17 cellular contexts compared by ENCODE assay signal in genomic region chr11:100752371-100753073, GRCh38.
DNase-seq lines count a peak whose midpoint lies in the region; ATAC-seq and TF ChIP-seq lines count a peak whose summit lies in the region.
"Had no signal": no experiment of that assay in that cellular context is flagged by ENCODE, and none has a peak within 500 bp of the region (broad histone marks: within the 10 kb centered on the region; RNA-seq: fewer than 3 reads in every experiment).

No MANE protein-coding gene starts in this region.

- H3K4me3 ChIP-seq in GM23338 (no peak overlapping the region), SJCRH30 (no peak overlapping the region), mucosa of descending colon (no peak overlapping the region), tibial artery (no peak overlapping the region)
- H3K4me3 ChIP-seq: BLaER1, GM12878 had no signal

- peaks cover 7% of the 10 kb centered on the region for H3K27me3 Mint-ChIP-seq in GM23338 (ENCODE audit: insufficient read depth, low read depth, poor library complexity)
- H3K27me3 Mint-ChIP-seq: activated naive CD8-positive, alpha-beta T cell treated with anti-CD3 and anti-CD28 coated beads, Interleukin-2, amount 50 U/mL, for 24 hours had no signal

- H3K27me3 ChIP-seq in GM23338 (ENCODE audit: insufficient read depth) = no peaks in the 10 kb centered on the region
- no peaks in the 10 kb centered on the region for H3K27me3 ChIP-seq in SJCRH30
- no peaks in the 10 kb centered on the region for H3K27me3 ChIP-seq in tibial artery
- H3K27me3 ChIP-seq: BLaER1 had no signal

- H3F3A ChIP-seq in GM23338 (replicated peaks; ENCODE audit: low read depth) = peaks cover 5% of the 10 kb centered on the region; the same call in 1 of the 2 replicates

- H3K4me1 ChIP-seq in GM23338 (ENCODE audit: insufficient read depth) (peaks cover 35% of the 10 kb centered on the region), SJCRH30 (peaks cover 6% of the 10 kb centered on the region; the same call in 1 of the 2 replicates), mucosa of descending colon (ENCODE audit: low read depth) (no peaks in the 10 kb centered on the region), tibial artery (peaks cover 0 to 17% (median 0%) of the 10 kb centered on the region in 4 donors)
- H3K4me1 ChIP-seq: BLaER1 had no signal

- H3K4me1 Mint-ChIP-seq in GM23338 = peaks cover 38% of the 10 kb centered on the region
- H3K4me1 Mint-ChIP-seq: activated naive CD8-positive, alpha-beta T cell treated with anti-CD3 and anti-CD28 coated beads, Interleukin-2, amount 50 U/mL, for 24 hours had no signal

- no peak overlapping the region for H3K4me3 Mint-ChIP-seq in GM23338
- H3K4me3 Mint-ChIP-seq: activated naive CD8-positive, alpha-beta T cell treated with anti-CD3 and anti-CD28 coated beads, Interleukin-2, amount 50 U/mL, for 24 hours; activated T-cell treated with anti-CD3 and anti-CD28 coated beads, Interleukin-2, amount 50 U/mL, for 4 hours had no signal

- ATAC-seq in GM23338 (no peak), mucosa of descending colon (peak; percentile 73), omental fat pad (ENCODE audit: low FRiP score) (no peak), GM21360 (IDR thresholded peaks at IDR 0.05; ENCODE audit: unreplicated experiment) (no peak)
- ATAC-seq: activated naive CD8-positive, alpha-beta T cell treated with anti-CD3 and anti-CD28 coated beads, Interleukin-2, amount 50 U/mL, for 24 hours; activated T-cell treated with anti-CD3 and anti-CD28 coated beads, Interleukin-2, amount 50 U/mL, for 4 hours; GM12878 had no signal

- peaks cover 28% of the 10 kb centered on the region for H3K9me3 Mint-ChIP-seq in GM23338

- TF ChIP-seq CTCF in GM23338 (conservative IDR thresholded peaks at IDR 0.05; ENCODE audit: low read depth in 2 of 2) (no peak), mucosa of descending colon (IDR thresholded peaks at IDR 0.05) (no peak), tibial artery (IDR thresholded peaks at IDR 0.05) (no peak), omental fat pad (IDR thresholded peaks at IDR 0.05) (no peak)

- H4K20me1 ChIP-seq in GM23338 (replicated peaks; ENCODE audit: insufficient read depth) = no peaks in the 10 kb centered on the region
- H4K20me1 ChIP-seq: BLaER1 had no signal

- H2AFZ ChIP-seq in GM23338 = no peak overlapping the region

- intact Hi-C loops in mucosa of descending colon (cut with DNase I, micrococcal nuclease) (no loop called here), tibial artery (cut with DNase I; ENCODE audit: low total_unique reads) (no loop called here)

- peak overlapping the region; percentile 69 for H3K27ac Mint-ChIP-seq in GM23338
- H3K27ac Mint-ChIP-seq: activated naive CD8-positive, alpha-beta T cell treated with anti-CD3 and anti-CD28 coated beads, Interleukin-2, amount 50 U/mL, for 24 hours had no signal

- H3K9me2 ChIP-seq in GM23338 (ENCODE audit: insufficient read depth) = no peaks in the 10 kb centered on the region

- peaks cover 40% of the 10 kb centered on the region for H3K79me2 ChIP-seq in GM23338 (replicated peaks; ENCODE audit: insufficient read depth)

- H3K27ac ChIP-seq in GM23338 (ENCODE audit: low read depth) (peak overlapping the region; percentile 81; the same call in 1 of the 2 replicates), SJCRH30 (no peak overlapping the region), tibial artery (no peak overlapping the region)
- H3K27ac ChIP-seq: BLaER1 had no signal

- DNase-seq in GM23338 (ENCODE audit: low spot score) (no peak), NCI-H2029 treated with DMSO at 0.1 percent for 48 hours (lab: John Stamatoyannopoulos, UW) (peak; percentile 8), SJCRH30 (peak; percentile 13 to 38), mucosa of descending colon (peak in 1 of 3 donors; percentile 39), tibial artery (no peak), omental fat pad (ENCODE audit: low spot score) (no peak), HPDE6-E6E7 (ENCODE audit: extremely low spot score) (no peak)
- DNase-seq: activated CD4-positive, alpha-beta T cell treated with anti-CD3 and anti-CD28 coated beads, Interleukin-2, amount 50 U/mL, for 1 hour; activated naive CD8-positive, alpha-beta T cell treated with anti-CD3 and anti-CD28 coated beads, Interleukin-2, amount 50 U/mL, for 24 hours; activated T-cell treated with anti-CD3 and anti-CD28 coated beads, Interleukin-2, amount 50 U/mL, for 4 hours; cerebellar nuclear complex; EL; NK-92 treated with Interleukin-12 subunit alpha and Interleukin-12 subunit beta, amount 100 ng/mL, for 24 hours; stimulated activated CD4-positive, alpha-beta T cell treated with anti-CD3 and anti-CD28 coated beads, Interleukin-15, amount 100 ng/mL, for 24 hours had no signal

- H3K36me3 Mint-ChIP-seq in GM23338 (ENCODE audit: low read depth) = peaks cover 37% of the 10 kb centered on the region

- no peaks in the 10 kb centered on the region for H3K9me3 ChIP-seq in SJCRH30 (replicated peaks)
- peaks cover 15% of the 10 kb centered on the region for H3K9me3 ChIP-seq in mucosa of descending colon
- H3K9me3 ChIP-seq in tibial artery = peaks cover 0 to 8% (median 0%) of the 10 kb centered on the region in 3 donors

- H3K4me2 ChIP-seq in GM23338 = peak overlapping the region; percentile 56; the same call in 1 of the 2 replicates
- H3K4me2 ChIP-seq: BLaER1 had no signal

- no peaks in the 10 kb centered on the region; the same call in 1 of the 2 replicates for H3K36me3 ChIP-seq in GM23338 (ENCODE audit: insufficient read depth)
- no peaks in the 10 kb centered on the region for H3K36me3 ChIP-seq in SJCRH30
- no peaks in the 10 kb centered on the region for H3K36me3 ChIP-seq in mucosa of descending colon (ENCODE audit: low read depth)
- H3K36me3 ChIP-seq in tibial artery = no peaks in the 10 kb centered on the region

TF ChIP-seq in GM23338, 12 proteins besides CTCF, POLR2A, EP300 and RAD21 (continues in another document):
- no peak for TF ChIP-seq POLR2AphosphoS5 (IDR thresholded peaks at IDR 0.05; ENCODE audit: low read depth)
- no peak for TF ChIP-seq ZNF114 (CRISPR knock-in tag; IDR thresholded peaks at IDR 0.05)
- no peak for TF ChIP-seq ZNF331 (CRISPR knock-in tag; IDR thresholded peaks at IDR 0.05; ENCODE audit: low read depth)
- no peak for TF ChIP-seq NANOG (IDR thresholded peaks at IDR 0.05; ENCODE audit: borderline replicate concordance)
- no peak for TF ChIP-seq REST (IDR thresholded peaks at IDR 0.05; ENCODE audit: unreplicated experiment)
- no peak for TF ChIP-seq JUNB (IDR thresholded peaks at IDR 0.05; ENCODE audit: unreplicated experiment)
- TF ChIP-seq EZH2 (IDR thresholded peaks at IDR 0.05; ENCODE audit: low read depth, unreplicated experiment) = no peak
- TF ChIP-seq STAT1 (IDR thresholded peaks at IDR 0.05; ENCODE audit: unreplicated experiment) = no peak
- no peak for TF ChIP-seq CREB1 (CRISPR knock-in tag; IDR thresholded peaks at IDR 0.05; ENCODE audit: low read depth)
- TF ChIP-seq EZH2phosphoT487 (IDR thresholded peaks at IDR 0.05; ENCODE audit: unreplicated experiment) = no peak
- TF ChIP-seq ETS1 (IDR thresholded peaks at IDR 0.05) = no peak

Comparison
In these comparisons a context has a peak if more than half of its experiments do, and no peak if none do; other contexts are left out.
1. DNase-seq: peak in NCI-H2029 treated with DMSO at 0.1 percent for 48 hours (single experiment) and SJCRH30 (2 of 2); none in GM23338 (single experiment), tibial artery (0 of 2), omental fat pad (single experiment) and HPDE6-E6E7 (single experiment).